1 cellular context compared by ENCODE assay signal in genomic region chrX:72573158-72573511, GRCh38.
TF ChIP-seq lines count a peak whose summit lies in the region.

No MANE protein-coding gene starts in this region.

TF ChIP-seq in H1, 55 proteins besides CTCF, POLR2A, EP300 and RAD21 (continued from another document):
- TF ChIP-seq YY1 (IDR thresholded peaks at IDR 0.05; ENCODE audit: low read depth, low read length) (no peak), BACH1 (IDR thresholded peaks at IDR 0.05; ENCODE audit: low read length) (no peak)
TF ChIP-seq in H1: peak in this region for 0.
